In the genomic region with DNA sequence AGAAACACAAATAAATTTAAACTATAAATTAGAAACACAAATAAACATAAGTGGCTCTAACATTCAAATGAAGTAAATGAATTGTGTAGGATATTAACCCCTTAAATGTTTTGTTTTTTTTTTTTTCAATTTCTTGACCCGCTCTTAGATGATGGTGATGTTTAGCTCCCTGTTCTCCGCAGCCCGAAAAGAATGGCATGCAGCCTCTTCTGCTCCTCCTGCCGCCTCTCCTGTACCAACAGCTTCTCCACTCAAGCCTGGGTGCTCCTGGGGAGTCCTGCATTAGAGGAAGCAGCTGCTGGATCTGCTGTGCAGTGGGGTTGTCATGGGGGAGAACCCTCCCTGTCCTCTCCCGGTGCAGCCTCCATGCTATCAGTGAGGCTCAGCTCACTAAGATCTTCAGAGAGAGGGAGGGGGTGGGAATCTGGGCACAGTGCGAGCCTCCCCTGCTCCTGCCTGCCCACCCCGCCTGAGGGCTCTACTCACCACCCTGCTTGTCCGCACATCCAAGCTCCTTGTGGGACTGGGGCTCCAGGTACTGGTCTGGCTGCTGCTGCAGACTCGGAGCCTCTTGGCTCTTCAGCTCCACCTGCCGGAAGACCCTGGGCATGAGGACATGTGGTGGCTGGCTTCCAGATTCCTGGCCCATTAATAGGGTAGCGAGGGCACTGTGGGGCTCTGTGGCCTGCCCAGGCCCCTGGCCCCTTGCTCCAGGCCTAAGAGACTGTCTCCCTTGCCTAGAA, we compare ENCODE assay signal across 8 cellular contexts. TPM values are rescaled to one million over a fixed set of nuclear protein-coding genes. Genes with fewer than 3 reads are reported as not detected.
DNase-seq lines count a peak whose midpoint lies in the region; TF ChIP-seq lines count a peak whose summit lies in the region.
"Not testable (repeated sequence)": the region's sequence is repeated elsewhere in the genome, so short reads cannot be mapped to it uniquely, and the experiment has no call there.

No MANE protein-coding gene starts in this region.

- not testable (repeated sequence) for H3K4me1 Mint-ChIP-seq in chondrocyte (ENCODE audit: low read depth); osteocyte (ENCODE audit: unreplicated experiment)

- H3K27ac ChIP-seq in right atrium auricular region = not testable (repeated sequence)

- not testable (repeated sequence) for H3K36me3 Mint-ChIP-seq in chondrocyte (ENCODE audit: low read depth); osteocyte (ENCODE audit: unreplicated experiment)

- not testable (repeated sequence) for H3K36me3 ChIP-seq in right atrium auricular region

- H3K4me3 Mint-ChIP-seq in chondrocyte (ENCODE audit: unreplicated experiment); osteocyte (ENCODE audit: unreplicated experiment): not testable (repeated sequence)

- not testable (repeated sequence) for H3K9me3 Mint-ChIP-seq in chondrocyte (ENCODE audit: low read depth); osteocyte (ENCODE audit: unreplicated experiment)

- CTCF ChIA-PET in AG04449 (lab: Yijun Ruan, JAX) = not testable (repeated sequence)

- not testable (repeated sequence) for H3K4me3 ChIP-seq in AG04449 (ENCODE audit: low read depth, low read length); right atrium auricular region

- TF ChIP-seq CTCF in AG04449 (IDR thresholded peaks at IDR 0.05; ENCODE audit: insufficient read depth, low read length, missing control alignments) (peak; percentile 10), GM12873 (IDR thresholded peaks at IDR 0.05; ENCODE audit: insufficient read depth, low read depth, low read length, missing control alignments) (peak; percentile 29), chondrocyte (IDR thresholded peaks at IDR 0.05) (peak; percentile 72), right atrium auricular region (IDR thresholded peaks at IDR 0.05) (peak in 1 of 2 donors; percentile 31), osteocyte (IDR thresholded peaks at IDR 0.05) (peak; percentile 55)

- not testable (repeated sequence) for H3K27me3 ChIP-seq in right atrium auricular region

- not testable (repeated sequence) for H3K4me1 ChIP-seq in right atrium auricular region

- not testable (repeated sequence) for H3K27ac Mint-ChIP-seq in chondrocyte (ENCODE audit: unreplicated experiment); osteocyte (ENCODE audit: unreplicated experiment)

- H3K9me3 ChIP-seq in right atrium auricular region = not testable (repeated sequence)

- not testable (repeated sequence) for H3K27me3 Mint-ChIP-seq in chondrocyte (ENCODE audit: low read depth); osteocyte (ENCODE audit: unreplicated experiment)

- DNase-seq in AG04449 (ENCODE audit: low read depth, low spot score) = not testable (repeated sequence)
- peak; percentile 19 for DNase-seq in activated CD4-positive, alpha-beta T cell treated with anti-CD3 and anti-CD28 coated beads for 1 hour
- DNase-seq in activated effector memory CD4-positive, alpha-beta T cell treated with anti-CD3 and anti-CD28 coated beads, Interleukin-2, amount 50 U/mL, for 16 hours = peak; percentile 78
- DNase-seq in chondrocyte (ENCODE audit: low spot score) = peak; percentile 88
- DNase-seq in right atrium auricular region (ENCODE audit: low spot score) = peak; percentile 54
- peak; percentile 85 for DNase-seq in osteocyte (ENCODE audit: extremely low spot score, unreplicated experiment)
- DNase-seq in stimulated activated CD4-positive, alpha-beta T cell treated with anti-CD3 and anti-CD28 coated beads, TNF-alpha, amount 100 ng/mL, for 4 hours (ENCODE audit: low read depth in 3 of 3) = peak in 2 of 3 experiments; percentile 4 to 8

- POLR2A ChIA-PET in AG04449 (lab: Yijun Ruan, JAX) = not testable (repeated sequence)

RNA-seq across cellular contexts. Expression of a gene that starts 6.5 kb away (rescaled TPM):
- total RNA-seq in chondrocyte (1.2 to 2.4 TPM (median 2.0 TPM) in 3 replicates), right atrium auricular region (under 1 TPM; 0.33 to 0.35 TPM), osteocyte (1.6 and 2.9 TPM in 2 replicates)
